19 cellular contexts compared by ENCODE assay signal in genomic region chr18:30908381-30908780, GRCh38.
"Had no signal": no experiment of that assay in that cellular context is flagged by ENCODE, and none has a peak within 500 bp of the region (broad histone marks: within the 10 kb centered on the region; RNA-seq: fewer than 3 reads in every experiment).

No MANE protein-coding gene starts in this region.

- H3K9me3 Mint-ChIP-seq: endodermal cell, neural crest cell had no signal

- H3K4me1 Mint-ChIP-seq: endodermal cell; naive thymus-derived CD8-positive, alpha-beta T cell; neural crest cell had no signal

- H3K9me3 ChIP-seq: gastrocnemius medialis, mucosa of descending colon, right atrium auricular region had no signal

- H3K27ac ChIP-seq: gastrocnemius medialis, right atrium auricular region had no signal

- H3K4me3 Mint-ChIP-seq: endodermal cell; naive thymus-derived CD8-positive, alpha-beta T cell; neural crest cell had no signal

- ATAC-seq: esophagus mucosa; gastrocnemius medialis; left colon; left ventricle myocardium superior; mucosa of descending colon; naive thymus-derived CD8-positive, alpha-beta T cell had no signal

- H3K4me1 ChIP-seq: gastrocnemius medialis, right atrium auricular region had no signal

- H3K27ac Mint-ChIP-seq: endodermal cell; naive thymus-derived CD8-positive, alpha-beta T cell had no signal

- H3K36me3 Mint-ChIP-seq: naive thymus-derived CD8-positive, alpha-beta T cell had no signal

- H3K27me3 ChIP-seq: gastrocnemius medialis, right atrium auricular region had no signal

- FAIRE-seq: colon, endothelial cell of umbilical vein, keratinocyte, small intestine had no signal

- H3K4me3 ChIP-seq: gastrocnemius medialis, lung, mucosa of descending colon, right atrium auricular region had no signal

- DNase-seq: effector CD4-positive, alpha-beta T cell; endodermal cell; gastrocnemius medialis; glutamatergic neuron; left colon; left ventricle myocardium superior; mucosa of descending colon; naive thymus-derived CD8-positive, alpha-beta T cell; posterior cingulate gyrus; small intestine; stimulated activated CD4-positive, alpha-beta T cell treated with anti-CD3 and anti-CD28 coated beads, Interleukin-12 subunit alpha, Interleukin-12 subunit beta, amount 100 ng/mL, for 4 hours; stimulated activated naive CD4-positive, alpha-beta T cell had no signal

- H3K36me3 ChIP-seq: gastrocnemius medialis, right atrium auricular region had no signal
